Comparison of ENCODE assay signal across 14 cellular contexts in the genomic region with DNA sequence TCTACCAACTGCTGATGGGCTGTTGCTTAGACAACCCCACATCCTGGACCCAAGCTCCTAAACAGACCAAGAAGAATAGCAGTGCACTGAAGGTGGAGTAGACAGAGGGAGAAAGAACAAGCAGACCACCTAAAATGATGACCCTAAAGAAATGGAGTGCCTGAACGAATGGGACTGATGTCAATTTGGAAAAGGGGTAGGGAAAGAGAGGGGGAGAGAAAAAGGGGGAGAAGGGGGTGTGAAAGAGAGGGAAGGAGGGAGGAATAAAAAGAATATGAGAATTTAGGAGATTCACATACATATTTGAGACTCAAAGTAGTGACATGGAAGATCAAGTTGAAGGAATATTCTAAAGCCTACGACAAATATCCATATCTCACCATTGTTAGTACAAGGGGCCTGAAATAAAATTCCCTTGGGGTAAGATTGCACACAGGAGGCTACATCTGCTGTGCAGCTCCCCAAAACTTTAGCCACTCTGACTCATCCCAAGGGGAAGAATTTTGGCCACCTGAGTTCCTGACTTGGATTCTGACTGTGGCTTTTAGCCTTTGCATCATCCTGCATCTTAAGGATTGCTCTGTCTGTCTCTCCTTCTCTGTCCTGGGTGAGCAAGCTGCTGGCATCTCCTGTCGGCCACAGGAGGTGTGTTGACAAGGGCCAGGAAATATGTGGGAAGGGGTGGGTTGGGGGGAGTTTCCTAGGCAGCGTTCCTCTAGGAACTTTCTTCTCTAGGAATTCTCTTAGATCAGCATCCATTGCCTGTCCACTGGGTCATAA.
DNase-seq lines count a peak whose midpoint lies in the region; ATAC-seq and TF ChIP-seq lines count a peak whose summit lies in the region.
"Had no signal": no experiment of that assay in that cellular context is flagged by ENCODE, and none has a peak within 500 bp of the region (broad histone marks: within the 10 kb centered on the region; RNA-seq: fewer than 3 reads in every experiment).

No MANE protein-coding gene starts in this region.

- no peak for TF ChIP-seq CTCF in epithelial cell of esophagus (IDR thresholded peaks at IDR 0.05; ENCODE audit: insufficient read depth, low read depth, low read length, missing control alignments)
- no peak for TF ChIP-seq CTCF in osteocyte (IDR thresholded peaks at IDR 0.05)

- H3K4me3 ChIP-seq in BLaER1 = no peak overlapping the region
- H3K4me3 ChIP-seq in epithelial cell of esophagus (ENCODE audit: low read length) = no peak overlapping the region
- H3K4me3 ChIP-seq: neural progenitor cell had no signal

- H3K27me3 ChIP-seq in BLaER1 = no peaks in the 10 kb centered on the region
- H3K27me3 ChIP-seq: neural progenitor cell had no signal

- H3K4me1 ChIP-seq in BLaER1 = peaks cover 99% of the 10 kb centered on the region
- H3K4me1 ChIP-seq: neural progenitor cell had no signal

- H3K27ac Mint-ChIP-seq in osteocyte (ENCODE audit: unreplicated experiment) = peak overlapping the region; percentile 52
- H3K27ac Mint-ChIP-seq: memory B cell, neural progenitor cell had no signal

- H3K9me3 ChIP-seq in BLaER1 = no peaks in the 10 kb centered on the region

- H3K36me3 ChIP-seq in BLaER1 = no peaks in the 10 kb centered on the region
- H3K36me3 ChIP-seq: neural progenitor cell had no signal

- no peaks in the 10 kb centered on the region for H3K36me3 Mint-ChIP-seq in osteocyte (ENCODE audit: unreplicated experiment)
- H3K36me3 Mint-ChIP-seq: memory B cell, neural progenitor cell had no signal

- no peaks in the 10 kb centered on the region for H3K9me3 Mint-ChIP-seq in osteocyte (ENCODE audit: unreplicated experiment)
- H3K9me3 Mint-ChIP-seq: memory B cell, neural progenitor cell had no signal

- no peaks in the 10 kb centered on the region for H4K20me1 ChIP-seq in BLaER1

- DNase-seq in NCI-H69 (lab: John Stamatoyannopoulos, UW) (peak; percentile 41), epithelial cell of esophagus (ENCODE audit: low read depth) (peak; percentile 68), osteocyte (ENCODE audit: extremely low spot score, unreplicated experiment) (no peak)
- no peak for DNase-seq in activated CD4-positive, CD25-positive, alpha-beta regulatory T cell treated with anti-CD3 and anti-CD28 coated beads, Interleukin-2, amount 50 U/mL, for 72 hours
- no peak for DNase-seq in stimulated activated naive CD4-positive, alpha-beta T cell (lab: John Stamatoyannopoulos, UW)
- DNase-seq: Karpas-422, NCI-H187, small intestine had no signal

- H3K4me2 ChIP-seq in BLaER1 = peak overlapping the region; percentile 78
- H3K4me2 ChIP-seq: neural progenitor cell had no signal

- peaks cover 46% of the 10 kb centered on the region for H3K4me1 Mint-ChIP-seq in osteocyte (ENCODE audit: unreplicated experiment)
- H3K4me1 Mint-ChIP-seq: neural progenitor cell had no signal

- H3K27me3 Mint-ChIP-seq in osteocyte (ENCODE audit: unreplicated experiment) = no peaks in the 10 kb centered on the region

- H3K4me3 Mint-ChIP-seq in osteocyte (ENCODE audit: unreplicated experiment) = no peak overlapping the region
- H3K4me3 Mint-ChIP-seq: memory B cell, neural progenitor cell had no signal

- H3K9ac ChIP-seq in BLaER1 = no peak overlapping the region; the same call in 1 of the 2 replicates
- H3K9ac ChIP-seq: neural progenitor cell had no signal

- H3K27ac ChIP-seq in BLaER1 = peak overlapping the region; percentile 79; the same call in 1 of the 2 replicates
- H3K27ac ChIP-seq: HL-60, neural progenitor cell had no signal

- ATAC-seq in HG02798 (IDR thresholded peaks at IDR 0.05; ENCODE audit: poor library complexity, unreplicated experiment) = no peak
- no peak for ATAC-seq in HG03442 (IDR thresholded peaks at IDR 0.05; ENCODE audit: unreplicated experiment)

Comparison
In these comparisons a context has a peak if more than half of its experiments do, and no peak if none do; other contexts are left out.
1. DNase-seq: peak in NCI-H69 (single experiment) and epithelial cell of esophagus (single experiment); none in osteocyte (single experiment), activated CD4-positive, CD25-positive, alpha-beta regulatory T cell treated with anti-CD3 and anti-CD28 coated beads, Interleukin-2, amount 50 U/mL, for 72 hours (single experiment) and stimulated activated naive CD4-positive, alpha-beta T cell (0 of 6).